Comparison of ENCODE assay signal across 8 cellular contexts in the genomic region with DNA sequence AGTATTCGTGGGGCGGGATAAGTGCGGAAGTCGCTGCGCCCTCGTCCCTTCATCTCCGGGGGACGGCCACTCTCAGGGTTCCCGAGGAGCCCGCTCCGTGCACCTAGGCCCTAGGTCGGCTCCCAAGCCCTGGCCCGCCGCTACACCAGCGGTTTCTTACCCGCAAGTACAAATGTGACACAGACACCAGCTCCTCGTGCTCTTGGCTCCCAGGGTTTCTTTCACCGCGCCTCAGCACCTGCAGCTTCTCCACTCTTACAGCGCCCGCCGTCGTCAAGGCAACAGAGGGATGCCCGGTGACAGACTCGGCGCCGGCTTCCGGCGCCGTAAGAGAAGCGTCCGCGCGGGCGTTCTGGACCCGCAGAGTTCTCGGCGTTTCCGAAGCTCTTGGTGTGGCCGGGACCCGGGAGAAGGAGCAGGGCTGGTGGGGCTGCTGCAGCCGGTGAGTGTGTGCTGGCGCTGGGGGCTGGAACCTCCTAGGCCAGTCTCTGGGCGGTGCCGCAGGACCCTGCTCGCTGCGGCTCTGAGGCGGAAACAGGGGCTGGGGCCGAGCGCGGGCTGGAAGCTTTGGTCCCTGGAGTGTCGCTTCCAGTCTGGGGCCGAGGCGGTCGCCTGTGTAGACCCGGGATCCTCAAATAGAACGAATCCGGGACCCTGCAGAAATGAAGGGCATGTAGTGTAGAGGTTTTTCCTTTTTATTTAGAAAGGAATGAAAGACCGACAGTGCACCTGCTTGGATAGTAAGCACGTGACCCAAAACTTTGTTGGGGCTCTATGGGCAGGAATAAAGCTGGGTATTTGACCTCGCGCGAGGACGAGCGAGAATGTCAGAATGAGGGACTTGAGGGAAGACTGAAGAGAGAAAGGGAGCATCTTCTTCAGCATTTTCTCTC.
DNase-seq lines count a peak whose midpoint lies in the region; ATAC-seq, FAIRE-seq and TF ChIP-seq lines count a peak whose summit lies in the region.

No MANE protein-coding gene starts in this region.

- TF ChIP-seq EP300 in HepG2 (IDR thresholded peaks at IDR 0.05; ENCODE audit: low read depth in 2 of 2, low read length in 2 of 2) (no peak), HepG2 (CRISPR knock-in tag; IDR thresholded peaks at IDR 0.05; ENCODE audit: borderline replicate concordance) (no peak)

- H3K27me3 ChIP-seq in BLaER1 (0 out of 2 replicates have a peak, but pooled peaks cover 3% of the 10 kb centered on the region), HepG2 (ENCODE audit: control insufficient read depth in 1 of 2, insufficient read depth in 2 of 2, low read length in 2 of 2) (peaks cover 2 to 10% of the 10 kb centered on the region in 2 experiments; a peak in 3 of 5 replicates)

- no peak overlapping the region for H2AFZ ChIP-seq in HepG2 (ENCODE audit: low read length)

- H4K20me1 ChIP-seq in BLaER1 = no peaks in the 10 kb centered on the region
- H4K20me1 ChIP-seq in HepG2 (ENCODE audit: insufficient read depth, low read length) = no peaks in the 10 kb centered on the region

- H3K4me2 ChIP-seq in BLaER1 = peak overlapping the region; percentile 87
- H3K4me2 ChIP-seq in HepG2 (ENCODE audit: low read depth, low read length) = no peak overlapping the region

- H3K27ac Mint-ChIP-seq in central memory CD8-positive, alpha-beta T cell (ENCODE audit: low read depth) = no peak overlapping the region

- intact Hi-C loops in HepG2 (cut with micrococcal nuclease; ENCODE audit: unreplicated experiment) = no loop called here

- in situ Hi-C loops in HepG2 (cut with HindIII; ENCODE audit: extremely low pct_ligation_motif_present, low pct_unique_long_range_greater_than_20kb) = no loop called here

- WGBS in HepG2 (ENCODE audit: low lambda C conversion rate) = 36% methylated on average over 52 of the region's 65 CpGs

- peaks cover 17% of the 10 kb centered on the region for H3K4me1 Mint-ChIP-seq in central memory CD8-positive, alpha-beta T cell

- H3K36me3 ChIP-seq in BLaER1 (no peaks in the 10 kb centered on the region), HepG2 (replicated peaks in 1 of 2; ENCODE audit: control insufficient read depth in 1 of 2, insufficient read depth in 2 of 2, low read length in 2 of 2) (no peaks in the 10 kb centered on the region)

- DNase-seq in Jurkat, Clone E6-1 (ENCODE audit: low read depth, low spot score) = peak; percentile 68
- no peak for DNase-seq in central memory CD8-positive, alpha-beta T cell (ENCODE audit: low spot score in 2 of 2)
- DNase-seq in HepG2 (ENCODE audit: low spot score) = no peak
- DNase-seq in stimulated activated CD4-positive, alpha-beta T cell treated with anti-CD3 and anti-CD28 coated beads, Interleukin-4, amount 100 ng/mL, for 1 hour = peak; percentile 52
- no peak for DNase-seq in SHP77 treated with DMSO at 0.1 percent for 48 hours (lab: John Stamatoyannopoulos, UW)

- POLR2A ChIA-PET in HepG2 (lab: Yijun Ruan, JAX) = no interaction called here

- TF ChIP-seq CTCF in VCaP (conservative IDR thresholded peaks at IDR 0.05) = no peak
- no peak for TF ChIP-seq CTCF in HepG2 (CRISPR knock-in tag; IDR thresholded peaks at IDR 0.05)

- peaks cover 6% of the 10 kb centered on the region; the same call in 1 of the 2 replicates for H3K4me1 ChIP-seq in BLaER1
- H3K4me1 ChIP-seq in HepG2 (ENCODE audit: insufficient read depth, low read length) = no peaks in the 10 kb centered on the region

- no peaks in the 10 kb centered on the region for H3K79me2 ChIP-seq in HepG2 (ENCODE audit: insufficient read depth, low read length)

- H3K27ac ChIP-seq in BLaER1 (no peak overlapping the region), VCaP (peak overlapping the region; percentile 10; the same call in 1 of the 2 replicates), HepG2 (ENCODE audit: extremely low read length, insufficient read depth, low read length) (no peak overlapping the region)

- no peaks in the 10 kb centered on the region for H3K9me3 ChIP-seq in BLaER1
- no peaks in the 10 kb centered on the region for H3K9me3 ChIP-seq in HepG2 (ENCODE audit: low read length)

- CTCF ChIA-PET in HepG2 (lab: Yijun Ruan, JAX; ENCODE audit: low intra/inter-chr PET ratio, low total read pairs) = no interaction called here

- no peak for TF ChIP-seq RAD21 in HepG2 (CRISPR knock-in tag; IDR thresholded peaks at IDR 0.05)

- no peaks in the 10 kb centered on the region for H3K9me3 Mint-ChIP-seq in central memory CD8-positive, alpha-beta T cell

- no TSS peak for BruUV-seq in HepG2 (replicated peaks; lab: Mats Ljungman, UMichigan)

- H3K9ac ChIP-seq in BLaER1 (peak overlapping the region; percentile 58; the same call in 1 of the 2 replicates), HepG2 (ENCODE audit: insufficient read depth, low read depth, low read length) (no peak overlapping the region)

- peak; percentile 96 for ATAC-seq in GM19467 (IDR thresholded peaks at IDR 0.05; ENCODE audit: unreplicated experiment)
- ATAC-seq in central memory CD8-positive, alpha-beta T cell (replicated peaks; ENCODE audit: extremely low read depth, poor library complexity, severe bottlenecking) = peak; percentile 36
- peak; percentile 48; the same call in 2 of the 3 replicates for ATAC-seq in HepG2

- H3K36me3 Mint-ChIP-seq in central memory CD8-positive, alpha-beta T cell (ENCODE audit: insufficient read depth) = peaks cover 6% of the 10 kb centered on the region

- FAIRE-seq in HepG2 (lab: Jason Lieb, UNC) = no peak

- H3K4me3 Mint-ChIP-seq in central memory CD8-positive, alpha-beta T cell = peak overlapping the region; percentile 69

- peaks cover 90% of the 10 kb centered on the region for H3K27me3 Mint-ChIP-seq in central memory CD8-positive, alpha-beta T cell

- H3K4me3 ChIP-seq in BLaER1 (peak overlapping the region; percentile 71), HepG2 (replicated peaks in 1 of 3; ENCODE audit: insufficient read depth in 1 of 3, low read depth in 2 of 3, low read length in 3 of 3) (no peak overlapping the region)
- H3K4me3 ChIP-seq in Jurkat, Clone E6-1 (ENCODE audit: low read length) = peak overlapping the region; percentile 72

- TF ChIP-seq POLR2A in HepG2 (IDR thresholded peaks at IDR 0.05; ENCODE audit: insufficient read depth in 1 of 2, low read depth in 2 of 2, low read length in 2 of 2) = no peak

TF ChIP-seq in HepG2, 621 proteins besides CTCF, POLR2A, EP300 and RAD21:
- TF ChIP-seq EZH2 (conservative IDR thresholded peaks at IDR 0.05; ENCODE audit: low read depth, low read length) (0 out of 2 replicates have a peak, but pooled peaks have one; percentile 55), U2AF2 (IDR thresholded peaks at IDR 0.05; ENCODE audit: low read depth, low read length) (no peak)
TF ChIP-seq in HepG2: peak in this region for 1.

Comparison
In these comparisons a context has a peak if more than half of its experiments do, and no peak if none do; other contexts are left out.
1. H3K4me3 ChIP-seq: peak in BLaER1 (single experiment) and Jurkat, Clone E6-1 (single experiment); none in HepG2 (0 of 3).
2. ATAC-seq: peak in every context shown above with its lines; median percentile 96 in GM19467; 48 in HepG2; 36 in central memory CD8-positive, alpha-beta T cell.
3. DNase-seq: peak in Jurkat, Clone E6-1 (single experiment) and stimulated activated CD4-positive, alpha-beta T cell treated with anti-CD3 and anti-CD28 coated beads, Interleukin-4, amount 100 ng/mL, for 1 hour (single experiment); none in central memory CD8-positive, alpha-beta T cell (0 of 2), HepG2 (single experiment) and SHP77 treated with DMSO at 0.1 percent for 48 hours (single experiment).